In genomic region chr14:40599726-40600125, GRCh38 we compare ENCODE assay signal across 18 cellular contexts.
A peak's percentile ranks its signal among the peaks of the same experiment; 100 is the strongest.
DNase-seq lines count a peak whose midpoint lies in the region; ATAC-seq and TF ChIP-seq lines count a peak whose summit lies in the region.
"Had no signal": no experiment of that assay in that cellular context is flagged by ENCODE, and none has a peak within 500 bp of the region (broad histone marks: within the 10 kb centered on the region; RNA-seq: fewer than 3 reads in every experiment).

No MANE protein-coding gene starts in this region.

- H3K9me3 ChIP-seq in RWPE2 (ENCODE audit: severe bottlenecking), result no peaks in the 10 kb centered on the region
- H3K9me3 ChIP-seq: SJSA1 had no signal

- TF ChIP-seq CTCF in RWPE2 (IDR thresholded peaks at IDR 0.05; ENCODE audit: poor library complexity, severe bottlenecking) (no peak), fibroblast of mammary gland (conservative IDR thresholded peaks at IDR 0.05; ENCODE audit: control insufficient read depth, insufficient read depth, low read depth, low read length) (no peak)

- H3K4me1 ChIP-seq in RWPE2 (ENCODE audit: insufficient read depth, poor library complexity, severe bottlenecking), result no peaks in the 10 kb centered on the region
- H3K4me1 ChIP-seq: SJSA1 had no signal

- H3K27ac ChIP-seq in RWPE2 (ENCODE audit: poor library complexity, severe bottlenecking), result no peak overlapping the region
- H3K27ac ChIP-seq: HL-60, SJSA1 had no signal

- H3K36me3 ChIP-seq in RWPE2 (ENCODE audit: low read depth), result no peaks in the 10 kb centered on the region
- H3K36me3 ChIP-seq: SJSA1 had no signal

- H3K4me3 ChIP-seq in RWPE2 (ENCODE audit: severe bottlenecking), result no peak overlapping the region
- H3K4me3 ChIP-seq in fibroblast of mammary gland (ENCODE audit: control insufficient read depth, low read depth, low read length), result no peak overlapping the region
- H3K4me3 ChIP-seq: GM12878, SJSA1 had no signal

- intact Hi-C loops in Right ventricle myocardium superior (cut with DNase I), result no loop called here

- ATAC-seq in RWPE2 (ENCODE audit: low read depth) (peak; percentile 74), HG03571 (IDR thresholded peaks at IDR 0.05; ENCODE audit: unreplicated experiment) (no peak), HG03097 (IDR thresholded peaks at IDR 0.05; ENCODE audit: low FRiP score, unreplicated experiment) (no peak), Right ventricle myocardium superior (ENCODE audit: poor library complexity) (no peak)
- ATAC-seq: GM12878 had no signal

- DNase-seq in HPDE6-E6E7 (ENCODE audit: extremely low spot score), result peak; percentile 38
- DNase-seq in RWPE2 (ENCODE audit: low spot score), result no peak
- peak; percentile 5 for DNase-seq in fibroblast of mammary gland (ENCODE audit: low read depth)
- peak; percentile 44 for DNase-seq in renal cortical epithelial cell (ENCODE audit: low read depth)
- no peak for DNase-seq in Right ventricle myocardium superior
- DNase-seq: ACHN; Calu3; CD4-positive, alpha-beta T cell; H9; NCI-H1105 treated with DMSO at 0.1 percent for 48 hours; NCI-H187; NCI-H446 treated with DMSO at 0.1 percent for 48 hours; NCI-H748 treated with DMSO at 0.1 percent for 48 hours had no signal

- peaks cover 32% of the 10 kb centered on the region for H3K27me3 ChIP-seq in RWPE2 (ENCODE audit: insufficient read depth, poor library complexity, severe bottlenecking)
- H3K27me3 ChIP-seq: SJSA1 had no signal

Comparison
In these comparisons a context has a peak if more than half of its experiments do, and no peak if none do; other contexts are left out.
1. DNase-seq: peak in HPDE6-E6E7 (single experiment), fibroblast of mammary gland (single experiment) and renal cortical epithelial cell (single experiment); none in RWPE2 (single experiment) and Right ventricle myocardium superior (single experiment).